In genomic region chr17:50866950-50867855, GRCh38 we compare ENCODE assay signal across 8 cellular contexts. TPM values are rescaled to one million over a fixed set of nuclear protein-coding genes. Genes with fewer than 3 reads are reported as not detected.
DNase-seq lines count a peak whose midpoint lies in the region; ATAC-seq, FAIRE-seq and TF ChIP-seq lines count a peak whose summit lies in the region.

No MANE protein-coding gene starts in this region.

- H3K27me3 Mint-ChIP-seq in activated CD4-positive, alpha-beta T cell treated with anti-CD3 and anti-CD28 coated beads for 36 hours = no peaks in the 10 kb centered on the region

- H3K27ac Mint-ChIP-seq in activated CD4-positive, alpha-beta T cell treated with anti-CD3 and anti-CD28 coated beads for 36 hours = peak overlapping the region; percentile 97

- H3K4me3 ChIP-seq in choroid plexus epithelial cell (ENCODE audit: low read depth, low read length) = peak overlapping the region; percentile 71

- intact Hi-C loops in activated CD4-positive, alpha-beta T cell treated with anti-CD3 and anti-CD28 coated beads for 36 hours (cut with DNase I, micrococcal nuclease) = loop anchor here (1.0 to 5.0 kb wide), 16 partner anchors 43 to 716 kb away; partner anchors contain the start of genes ANKRD40 (in 2 of the 2), NME1 (in 2 of the 2), SPAG9 (in 2 of the 2) and LUC7L3 (in 1 of the 2)

- POLR2A ChIA-PET in activated CD4-positive, alpha-beta T cell treated with anti-CD3 and anti-CD28 coated beads for 36 hours (lab: Charles Lee) = interaction anchor here (0.5 to 3.1 kb wide), 18 partner anchors 14 to 308 kb away, joined by 3 to 18 read pairs (median 5); partner anchors contain the start of genes LUC7L3 and NME1

- peak; percentile 99 for DNase-seq in AML-193 (lab: John Stamatoyannopoulos, UW)
- DNase-seq in GM19239 (ENCODE audit: insufficient read length, low spot score) = no peak
- peak; percentile 97 to 98 for DNase-seq in NCI-H524 (lab: John Stamatoyannopoulos, UW)
- peak; percentile 92 for DNase-seq in activated CD4-positive, alpha-beta T cell treated with anti-CD3 and anti-CD28 coated beads for 36 hours
- peak; percentile 96 for DNase-seq in choroid plexus epithelial cell (ENCODE audit: low read depth)
- DNase-seq in kidney glomerular epithelial cell (lab: John Stamatoyannopoulos, UW) = peak; percentile 82
- DNase-seq in stimulated activated CD4-positive, alpha-beta T cell treated with anti-CD3 and anti-CD28 coated beads, Interleukin-15, amount 100 ng/mL, for 24 hours = peak; percentile 89

- peak; percentile 30 for ATAC-seq in HG03442 (IDR thresholded peaks at IDR 0.05; ENCODE audit: unreplicated experiment)
- peak; percentile 43 for ATAC-seq in activated CD4-positive, alpha-beta T cell treated with anti-CD3 and anti-CD28 coated beads for 36 hours

- FAIRE-seq in GM19239 (lab: Jason Lieb, UNC) = peak; percentile 84

- H3K36me3 Mint-ChIP-seq in activated CD4-positive, alpha-beta T cell treated with anti-CD3 and anti-CD28 coated beads for 36 hours (ENCODE audit: low read depth) = peaks cover 13% of the 10 kb centered on the region

- peak overlapping the region; percentile 82 for H3K4me3 Mint-ChIP-seq in activated CD4-positive, alpha-beta T cell treated with anti-CD3 and anti-CD28 coated beads for 36 hours

- peaks cover 45% of the 10 kb centered on the region for H3K4me1 Mint-ChIP-seq in activated CD4-positive, alpha-beta T cell treated with anti-CD3 and anti-CD28 coated beads for 36 hours

- CTCF ChIA-PET in activated CD4-positive, alpha-beta T cell treated with anti-CD3 and anti-CD28 coated beads for 36 hours (lab: Charles Lee) = interaction anchor here (0.6 to 1.9 kb wide), 17 partner anchors 9 to 346 kb away, joined by 3 to 8 read pairs (median 4); partner anchors contain the start of gene NME1

- TF ChIP-seq CTCF in choroid plexus epithelial cell (conservative IDR thresholded peaks at IDR 0.05; ENCODE audit: low read depth, low read length) = no peak

- no peaks in the 10 kb centered on the region for H3K9me3 Mint-ChIP-seq in activated CD4-positive, alpha-beta T cell treated with anti-CD3 and anti-CD28 coated beads for 36 hours (ENCODE audit: low read depth)

RNA-seq across cellular contexts. Expression of gene TOB1, which starts 1.0 kb away (rescaled TPM):
- 10 to 100 TPM; 31.3 to 43.0 TPM for total RNA-seq in activated CD4-positive, alpha-beta T cell treated with anti-CD3 and anti-CD28 coated beads for 36 hours

RNA-seq across cellular contexts. Expression of gene WFIKKN2, which starts 31.8 kb away (rescaled TPM):
- not detected for total RNA-seq in activated CD4-positive, alpha-beta T cell treated with anti-CD3 and anti-CD28 coated beads for 36 hours
